ENCODE assay signal across 11 cellular contexts in genomic region chr11:61718613-61719302, GRCh38. TPM values are rescaled to one million over a fixed set of nuclear protein-coding genes. Genes with fewer than 3 reads are reported as not detected.
DNase-seq lines count a peak whose midpoint lies in the region; ATAC-seq and TF ChIP-seq lines count a peak whose summit lies in the region.
"Had no signal": no experiment of that assay in that cellular context is flagged by ENCODE, and none has a peak within 500 bp of the region (broad histone marks: within the 10 kb centered on the region; RNA-seq: fewer than 3 reads in every experiment).

No MANE protein-coding gene starts in this region.

- WGBS in psoas muscle, 3 donors: 35 to 46% (median 36%) methylated on average over 18 to 21 of the region's 21 CpGs

- peaks cover 0 to 6% of the 10 kb centered on the region in 2 donors for H3K36me3 ChIP-seq in psoas muscle (ENCODE audit: insufficient read depth in 1 of 2, low read depth in 1 of 2)

- H3K9me3 Mint-ChIP-seq in stimulated activated effector memory CD8-positive, alpha-beta T cell treated with anti-CD3 and anti-CD28 coated beads, Interleukin-12 subunit alpha, Interleukin-12 subunit beta, amount 100 ng/mL, for 72 hours: no peaks in the 10 kb centered on the region

- intact Hi-C loops in left ventricle myocardium superior (cut with micrococcal nuclease) (no loop called here), psoas muscle (cut with DNase I) (no loop called here)

- H3K36me3 Mint-ChIP-seq in stimulated activated effector memory CD8-positive, alpha-beta T cell treated with anti-CD3 and anti-CD28 coated beads, Interleukin-12 subunit alpha, Interleukin-12 subunit beta, amount 100 ng/mL, for 72 hours: no peaks in the 10 kb centered on the region

- H3K27ac Mint-ChIP-seq in stimulated activated effector memory CD8-positive, alpha-beta T cell treated with anti-CD3 and anti-CD28 coated beads, Interleukin-12 subunit alpha, Interleukin-12 subunit beta, amount 100 ng/mL, for 72 hours: no peak overlapping the region

- H3K4me1 Mint-ChIP-seq in stimulated activated effector memory CD8-positive, alpha-beta T cell treated with anti-CD3 and anti-CD28 coated beads, Interleukin-12 subunit alpha, Interleukin-12 subunit beta, amount 100 ng/mL, for 72 hours: no peaks in the 10 kb centered on the region

- TF ChIP-seq CTCF in WI38 (IDR thresholded peaks at IDR 0.05; ENCODE audit: low read depth, low read length) (no peak), psoas muscle (IDR thresholded peaks at IDR 0.05) (no peak)

- DNase-seq in EH (ENCODE audit: low read depth) (peak; percentile 83), left ventricle myocardium superior (peak; percentile 62), psoas muscle (no peak), NCI-H1417 treated with DMSO at 0.1 percent for 48 hours (lab: John Stamatoyannopoulos, UW) (no peak), NOMO-1 treated with DMSO at 0.1 percent for 48 hours (lab: John Stamatoyannopoulos, UW; ENCODE audit: unreplicated experiment) (no peak)
- no peak for DNase-seq in stimulated activated effector memory CD8-positive, alpha-beta T cell treated with anti-CD3 and anti-CD28 coated beads, Interleukin-12 subunit alpha, Interleukin-12 subunit beta, amount 100 ng/mL, for 72 hours (ENCODE audit: low spot score in 2 of 2)
- DNase-seq: GDM1, T1000 had no signal

- H3K4me3 ChIP-seq in WI38 (ENCODE audit: low read depth, low read length): peak overlapping the region; percentile 52
- peak overlapping the region; percentile 50 for H3K4me3 ChIP-seq in psoas muscle

- no peaks in the 10 kb centered on the region for H3K27me3 ChIP-seq in psoas muscle (ENCODE audit: insufficient read depth in 3 of 3, low read length in 2 of 3)

- H3K9me3 ChIP-seq in psoas muscle: no peaks in the 10 kb centered on the region

- H3K4me3 Mint-ChIP-seq in stimulated activated effector memory CD8-positive, alpha-beta T cell treated with anti-CD3 and anti-CD28 coated beads, Interleukin-12 subunit alpha, Interleukin-12 subunit beta, amount 100 ng/mL, for 72 hours: no peak overlapping the region

- H3K4me1 ChIP-seq in psoas muscle: no peaks in the 10 kb centered on the region

- ATAC-seq in left ventricle myocardium superior (peak; percentile 76), psoas muscle (peak; percentile 35 to 64 (median 51)), GM21576 (IDR thresholded peaks at IDR 0.05; ENCODE audit: unreplicated experiment) (no peak)
- no peak for ATAC-seq in stimulated activated effector memory CD8-positive, alpha-beta T cell treated with anti-CD3 and anti-CD28 coated beads, Interleukin-12 subunit alpha, Interleukin-12 subunit beta, amount 100 ng/mL, for 72 hours

- peak overlapping the region; percentile 23 for H3K27ac ChIP-seq in psoas muscle
- H3K27ac ChIP-seq: HL-60 had no signal

RNA-seq across cellular contexts. Expression of gene MYRF, which starts 33.7 kb away (rescaled TPM):
- 2.1 TPM for total RNA-seq in left ventricle myocardium superior
- under 1 TPM in 3 of 4 donors, not detected in 1; 0.15 to 0.24 (median 0.24) TPM for total RNA-seq in psoas muscle
- under 1 TPM; 0.01 to 0.08 (median 0.08) TPM for polyA plus RNA-seq in psoas muscle

RNA-seq across cellular contexts. Expression of gene DAGLA, which starts 38.6 kb away (rescaled TPM):
- total RNA-seq in left ventricle myocardium superior (5.5 TPM), psoas muscle (1 to 10 TPM; 1.9 to 5.1 (median 3.3) TPM)
- polyA plus RNA-seq in psoas muscle: 1 to 10 TPM in 2 of 3 donors, under 1 TPM in 1; 0.57 to 2.1 (median 1.7) TPM

Comparison
In these comparisons a context has a peak if more than half of its experiments do, and no peak if none do; other contexts are left out.
1. DNase-seq: peak in EH (single experiment) and left ventricle myocardium superior (single experiment); none in psoas muscle (0 of 2), NCI-H1417 treated with DMSO at 0.1 percent for 48 hours (single experiment), NOMO-1 treated with DMSO at 0.1 percent for 48 hours (single experiment) and stimulated activated effector memory CD8-positive, alpha-beta T cell treated with anti-CD3 and anti-CD28 coated beads, Interleukin-12 subunit alpha, Interleukin-12 subunit beta, amount 100 ng/mL, for 72 hours (0 of 2).
2. ATAC-seq: peak in left ventricle myocardium superior (single experiment) and psoas muscle (4 of 4); none in GM21576 (single experiment) and stimulated activated effector memory CD8-positive, alpha-beta T cell treated with anti-CD3 and anti-CD28 coated beads, Interleukin-12 subunit alpha, Interleukin-12 subunit beta, amount 100 ng/mL, for 72 hours (single experiment).